In the genomic region with DNA sequence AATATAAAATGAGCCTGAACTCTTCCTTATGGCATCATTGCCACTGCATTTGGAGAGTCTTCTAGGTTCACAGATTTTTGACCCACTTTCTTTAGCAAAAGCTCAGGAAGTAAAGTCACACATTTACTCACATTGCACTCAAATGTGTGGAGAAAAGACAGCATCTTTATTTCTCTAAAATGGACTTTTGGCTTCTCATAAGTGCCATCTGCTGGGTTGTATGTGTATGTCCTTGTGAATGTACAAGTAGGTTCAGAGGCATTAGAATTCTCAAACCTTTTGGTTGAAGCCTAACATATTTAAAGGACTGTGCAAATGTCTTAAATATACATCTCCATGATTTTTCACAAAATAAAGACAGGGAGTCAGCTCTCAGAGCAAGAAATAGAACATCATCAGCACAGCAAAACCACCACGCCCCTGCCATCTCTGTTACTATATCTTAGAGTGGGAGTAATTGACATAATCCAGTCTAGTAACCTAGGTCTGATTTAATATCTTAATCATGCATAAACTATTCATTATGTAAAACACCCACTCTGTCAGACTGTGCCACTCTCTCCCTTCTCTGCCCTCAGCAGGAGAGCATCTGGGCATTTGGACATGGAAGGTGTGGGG, we compare ENCODE assay signal across 9 cellular contexts. TPM values are rescaled to one million over a fixed set of nuclear protein-coding genes. Genes with fewer than 3 reads are reported as not detected.
DNase-seq lines count a peak whose midpoint lies in the region; ATAC-seq, FAIRE-seq and TF ChIP-seq lines count a peak whose summit lies in the region.
"Had no signal": no experiment of that assay in that cellular context is flagged by ENCODE, and none has a peak within 500 bp of the region (broad histone marks: within the 10 kb centered on the region; RNA-seq: fewer than 3 reads in every experiment).

No MANE protein-coding gene starts in this region.

- H3K4me3 ChIP-seq in Karpas-422 (ENCODE audit: low read length) = no peak overlapping the region
- no peak overlapping the region for H3K4me3 ChIP-seq in GM12878
- H3K4me3 ChIP-seq in ascending aorta = no peak overlapping the region

- H4K20me1 ChIP-seq in Karpas-422 (ENCODE audit: insufficient read depth, low read depth, low read length) (no peaks in the 10 kb centered on the region), GM12878 (ENCODE audit: control insufficient read depth, insufficient read depth) (no peaks in the 10 kb centered on the region)

- H3K9me3 ChIP-seq in Karpas-422 (ENCODE audit: low read length) (no peaks in the 10 kb centered on the region), GM12878 (replicated peaks; ENCODE audit: control insufficient read depth, insufficient read depth, low read length) (no peaks in the 10 kb centered on the region; the same call in 2 of the 3 replicates), ascending aorta (no peaks in the 10 kb centered on the region)

- CTCF ChIA-PET in GM12878 (lab: Yijun Ruan, JAX) = interaction anchor here (0.9 kb wide), 1 partner anchor 43 kb away, joined by 3 read pairs; no protein-coding TSS in a partner anchor

- intact Hi-C loops in GM12878 (cut with micrococcal nuclease; ENCODE audit: unreplicated experiment) = loop anchor here (1.0 kb wide), 1 partner anchor 41 kb away; no protein-coding TSS in a partner anchor
- intact Hi-C loops in ascending aorta (cut with DNase I) = loop anchor here (1.0 kb wide), 1 partner anchor 41 kb away; no protein-coding TSS in a partner anchor

- no peaks in the 10 kb centered on the region for H3K9me2 ChIP-seq in Karpas-422 (replicated peaks; ENCODE audit: insufficient read depth, low read length)

- FAIRE-seq in GM12878 (lab: Jason Lieb, UNC) = no peak

- H2AFZ ChIP-seq in Karpas-422 (ENCODE audit: low read length) = no peak overlapping the region
- no peak overlapping the region for H2AFZ ChIP-seq in GM12878 (ENCODE audit: control insufficient read depth, low read depth, low read length)

- H3K4me1 ChIP-seq in Karpas-422 (ENCODE audit: low read length) = no peaks in the 10 kb centered on the region
- no peaks in the 10 kb centered on the region for H3K4me1 ChIP-seq in GM12878 (ENCODE audit: control insufficient read depth, insufficient read depth, low read length)
- H3K4me1 ChIP-seq in ascending aorta = no peaks in the 10 kb centered on the region

- peak; percentile 28 for DNase-seq in AG20443 (ENCODE audit: low spot score)
- peak; percentile 63 for DNase-seq in Karpas-422
- DNase-seq in GM12878 (ENCODE audit: low read depth, low spot score) = no peak
- peak; percentile 65 for DNase-seq in medulla oblongata (ENCODE audit: extremely low spot score)
- no peak for DNase-seq in ascending aorta (ENCODE audit: low spot score in 2 of 2)
- DNase-seq in NCI-H1417 treated with DMSO at 0.1 percent for 48 hours (lab: John Stamatoyannopoulos, UW) = no peak

- in situ Hi-C loops in GM12878 (cut with MboI) = no loop called here

- TF ChIP-seq RAD21 in GM12878 (IDR thresholded peaks at IDR 0.05; ENCODE audit: insufficient read depth, low read depth, low read length) = 0 out of 2 replicates have a peak, but pooled peaks have one; percentile 17

- H3K9ac ChIP-seq in Karpas-422 (ENCODE audit: low read length) = no peak overlapping the region
- no peak overlapping the region for H3K9ac ChIP-seq in GM12878 (ENCODE audit: control insufficient read depth, insufficient read depth, low read length)

- TF ChIP-seq CTCF in GM12878 (IDR thresholded peaks at IDR 0.05 in 2 of 3, conservative IDR thresholded peaks at IDR 0.05 in 1 of 3; ENCODE audit: control insufficient read depth in 2 of 3, extremely low read depth in 1 of 3, insufficient read depth in 1 of 3, low read depth in 3 of 3, low read length in 3 of 3) (no peak), ascending aorta (IDR thresholded peaks at IDR 0.05) (peak in 1 of 3 experiments; percentile 28)

- no peak for TF ChIP-seq POLR2A in GM12878 (IDR thresholded peaks at IDR 0.05; ENCODE audit: low read depth, low read length)

- ATAC-seq in GM12878 = no peak
- no peak for ATAC-seq in HG02970 (IDR thresholded peaks at IDR 0.05; ENCODE audit: low FRiP score, unreplicated experiment)
- no peak for ATAC-seq in GM19023 (IDR thresholded peaks at IDR 0.05; ENCODE audit: unreplicated experiment)

- H3K79me2 ChIP-seq in Karpas-422 (ENCODE audit: low read length) (no peaks in the 10 kb centered on the region), GM12878 (ENCODE audit: control insufficient read depth, insufficient read depth, low read length) (no peaks in the 10 kb centered on the region)

- H3K27me3 ChIP-seq in Karpas-422 (ENCODE audit: low read length) (no peaks in the 10 kb centered on the region), GM12878 (replicated peaks in 1 of 2; ENCODE audit: control insufficient read depth in 2 of 2, insufficient read depth in 2 of 2, low read length in 1 of 2) (no peaks in the 10 kb centered on the region), ascending aorta (no peaks in the 10 kb centered on the region)

- WGBS in GM12878 (ENCODE audit: insufficient coverage, insufficient replicate concordance, low lambda C conversion rate, missing lambda C conversion rate) = 8% methylated on average over 1 of the region's 1 CpG

- POLR2A ChIA-PET in GM12878 (lab: Charles Lee) = no interaction called here

- H3K4me2 ChIP-seq in Karpas-422 (ENCODE audit: low read depth, low read length, poor library complexity, severe bottlenecking) (no peak overlapping the region), GM12878 (ENCODE audit: control insufficient read depth, insufficient read depth) (no peak overlapping the region)

- no peak overlapping the region for H3K27ac ChIP-seq in Karpas-422 (ENCODE audit: low read length)
- no peak overlapping the region for H3K27ac ChIP-seq in GM12878 (ENCODE audit: control insufficient read depth, insufficient read depth)
- no peak overlapping the region for H3K27ac ChIP-seq in ascending aorta
- H3K27ac ChIP-seq: HL-60 had no signal

- BruUV-seq in GM12878 (replicated peaks; lab: Mats Ljungman, UMichigan) = no TSS peak

- RAD21 ChIA-PET in GM12878 (lab: Charles Lee; ENCODE audit: unreplicated experiment) = no interaction called here

- SMC1A ChIA-PET in GM12878 (lab: Charles Lee; ENCODE audit: uncharacterized antibody, unreplicated experiment) = interaction anchor here (1.2 kb wide), 1 partner anchor 42 kb away, joined by 6 read pairs; no protein-coding TSS in a partner anchor

- no peaks in the 10 kb centered on the region for H3K36me3 ChIP-seq in Karpas-422 (ENCODE audit: insufficient read depth, low read length)
- H3K36me3 ChIP-seq in GM12878 (ENCODE audit: control insufficient read depth in 2 of 2, insufficient read depth in 2 of 2, low read length in 1 of 2) = no peaks in the 10 kb centered on the region
- H3K36me3 ChIP-seq in ascending aorta = no peaks in the 10 kb centered on the region

- no peak for TF ChIP-seq EP300 in GM12878 (IDR thresholded peaks at IDR 0.05; ENCODE audit: borderline replicate concordance in 1 of 2, control insufficient read depth in 1 of 2, low read depth in 2 of 2, low read length in 2 of 2)

TF ChIP-seq in GM12878, 131 proteins besides CTCF, POLR2A, EP300 and RAD21 (continues in another document):
- TF ChIP-seq SUPT20H (IDR thresholded peaks at IDR 0.05; ENCODE audit: borderline replicate concordance, control insufficient read depth, low read depth, low read length) (no peak), JUNB (IDR thresholded peaks at IDR 0.05) (no peak), ESRRA (IDR thresholded peaks at IDR 0.05; ENCODE audit: low read length) (no peak), ZNF24 (IDR thresholded peaks at IDR 0.05) (no peak)
- TF ChIP-seq, protein P1, sequence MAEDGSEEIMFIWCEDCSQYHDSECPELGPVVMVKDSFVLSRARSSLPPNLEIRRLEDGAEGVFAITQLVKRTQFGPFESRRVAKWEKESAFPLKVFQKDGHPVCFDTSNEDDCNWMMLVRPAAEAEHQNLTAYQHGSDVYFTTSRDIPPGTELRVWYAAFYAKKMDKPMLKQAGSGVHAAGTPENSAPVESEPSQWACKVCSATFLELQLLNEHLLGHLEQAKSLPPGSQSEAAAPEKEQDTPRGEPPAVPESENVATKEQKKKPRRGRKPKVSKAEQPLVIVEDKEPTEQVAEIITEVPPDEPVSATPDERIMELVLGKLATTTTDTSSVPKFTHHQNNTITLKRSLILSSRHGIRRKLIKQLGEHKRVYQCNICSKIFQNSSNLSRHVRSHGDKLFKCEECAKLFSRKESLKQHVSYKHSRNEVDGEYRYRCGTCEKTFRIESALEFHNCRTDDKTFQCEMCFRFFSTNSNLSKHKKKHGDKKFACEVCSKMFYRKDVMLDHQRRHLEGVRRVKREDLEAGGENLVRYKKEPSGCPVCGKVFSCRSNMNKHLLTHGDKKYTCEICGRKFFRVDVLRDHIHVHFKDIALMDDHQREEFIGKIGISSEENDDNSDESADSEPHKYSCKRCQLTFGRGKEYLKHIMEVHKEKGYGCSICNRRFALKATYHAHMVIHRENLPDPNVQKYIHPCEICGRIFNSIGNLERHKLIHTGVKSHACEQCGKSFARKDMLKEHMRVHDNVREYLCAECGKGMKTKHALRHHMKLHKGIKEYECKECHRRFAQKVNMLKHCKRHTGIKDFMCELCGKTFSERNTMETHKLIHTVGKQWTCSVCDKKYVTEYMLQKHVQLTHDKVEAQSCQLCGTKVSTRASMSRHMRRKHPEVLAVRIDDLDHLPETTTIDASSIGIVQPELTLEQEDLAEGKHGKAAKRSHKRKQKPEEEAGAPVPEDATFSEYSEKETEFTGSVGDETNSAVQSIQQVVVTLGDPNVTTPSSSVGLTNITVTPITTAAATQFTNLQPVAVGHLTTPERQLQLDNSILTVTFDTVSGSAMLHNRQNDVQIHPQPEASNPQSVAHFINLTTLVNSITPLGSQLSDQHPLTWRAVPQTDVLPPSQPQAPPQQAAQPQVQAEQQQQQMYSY (CRISPR knock-in tag; IDR thresholded peaks at IDR 0.05) = no peak

RNA-seq across cellular contexts. Expression of a gene that starts 42.2 kb away (rescaled TPM):
- not detected in 2 replicates for total RNA-seq in Karpas-422 (2014; rRNA removed; shearing (Covaris generic); ENCODE audit: low replicate concordance)
- 0.07 and 0.10 TPM in 2 replicates for total RNA-seq in GM12878 (2013; cell fraction: nucleolus; rRNA removed)
- total RNA-seq in GM12878 (2014; rRNA removed) (0.06 and 0.11 TPM in 2 replicates), GM12878 (2014; rRNA removed; fragmentation: Illumina TruSeq; extraction: Trizol) (not detected in 2 replicates), GM12878 (2021) (0.05 TPM in 1 of 2 replicates, not detected in the other), ascending aorta (4.6 TPM)
- not detected for polyA plus RNA-seq in GM12878 (2011; ENCODE audit: low read depth)
- polyA plus RNA-seq in GM12878 (2011; rRNA removed) (0.04 and 0.06 TPM in 2 replicates), GM12878 (2014; fragmentation: Illumina TruSeq; extraction: Trizol) (0.05 TPM in 1 of 2 replicates, not detected in the other), GM12878 (2014; fragmentation: Nextera tagmentation; extraction: Ambion mirVana) (not detected), GM12878 (2014; rRNA removed) (0.29 TPM in 1 of 2 replicates, not detected in the other), GM12878 (2016; fragmentation: Nextera tagmentation; extraction: Ambion mirVana) (not detected)
- 0.02 TPM in 1 of 2 replicates, not detected in the other for polyA plus RNA-seq in GM12878 (2011; cell fraction: cytosol; rRNA removed)
- not detected in 2 replicates for polyA plus RNA-seq in GM12878 (2011; cell fraction: nucleus; rRNA removed)
- polyA plus RNA-seq in GM12878 (2012) = 0.01 TPM in 1 of 2 replicates, not detected in the other
- polyA minus RNA-seq in GM12878 (2011; rRNA and poly(A)+ RNA removed) = 0.05 and 0.07 TPM in 2 replicates
- polyA minus RNA-seq in GM12878 (2011; cell fraction: cytosol; rRNA and poly(A)+ RNA removed) = not detected in 2 replicates
- not detected in 2 replicates for polyA minus RNA-seq in GM12878 (2011; cell fraction: nucleus; rRNA and poly(A)+ RNA removed)

Comparison
In these comparisons a context has a peak if more than half of its experiments do, and no peak if none do; other contexts are left out.
1. DNase-seq: peak in AG20443 (single experiment), Karpas-422 (single experiment) and medulla oblongata (single experiment); none in GM12878 (single experiment), ascending aorta (0 of 2) and NCI-H1417 treated with DMSO at 0.1 percent for 48 hours (single experiment).